Comparison of ENCODE assay signal across 22 cellular contexts in genomic region chr10:4264466-4264865, GRCh38.
"Had no signal": no experiment of that assay in that cellular context is flagged by ENCODE, and none has a peak within 500 bp of the region (broad histone marks: within the 10 kb centered on the region; RNA-seq: fewer than 3 reads in every experiment).

No MANE protein-coding gene starts in this region.

- ATAC-seq: effector memory CD8-positive, alpha-beta T cell; esophagus mucosa; gastrocnemius medialis; left lung; left ventricle myocardium superior had no signal

- H3K4me3 ChIP-seq: coronary artery, esophagus squamous epithelium, gastrocnemius medialis, heart right ventricle, left lung, lower lobe of right lung had no signal

- H3K9me3 ChIP-seq: esophagus squamous epithelium, gastrocnemius medialis, heart right ventricle, left lung, lower lobe of right lung had no signal

- H3K36me3 ChIP-seq: esophagus squamous epithelium, gastrocnemius medialis, heart right ventricle, left lung, lower lobe of right lung had no signal

- DNase-seq: dermis blood vessel endothelial cell; effector CD8-positive, alpha-beta T cell; effector memory CD8-positive, alpha-beta T cell; endodermal cell; erythroblast; esophagus squamous epithelium; foreskin fibroblast; foreskin melanocyte; gastrocnemius medialis; glutamatergic neuron; head of caudate nucleus; heart right ventricle; hippocampal formation; left cardiac atrium; left lung; left ventricle myocardium superior; lower lobe of right lung; mesendoderm; midbrain had no signal

- H3K27me3 ChIP-seq: esophagus squamous epithelium, gastrocnemius medialis, heart right ventricle, left lung had no signal

- H3K27ac ChIP-seq: epithelial cell of prostate, heart right ventricle, left lung, lower lobe of right lung had no signal
